In genomic region chr14:49897414-49897813, GRCh38 we compare ENCODE assay signal across 1 cellular context.
TF ChIP-seq lines count a peak whose summit lies in the region.

No MANE protein-coding gene starts in this region.

TF ChIP-seq in HepG2, 621 proteins besides CTCF, POLR2A, EP300 and RAD21 (continued from another document):
- TF ChIP-seq ZBED4 (CRISPR knock-in tag; IDR thresholded peaks at IDR 0.05; ENCODE audit: borderline replicate concordance) (no peak), ZNF83 (CRISPR knock-in tag; IDR thresholded peaks at IDR 0.05; ENCODE audit: borderline replicate concordance) (no peak), ZNF333 (CRISPR knock-in tag; IDR thresholded peaks at IDR 0.05; ENCODE audit: borderline replicate concordance) (no peak), NFE2L1 (CRISPR knock-in tag; IDR thresholded peaks at IDR 0.05; ENCODE audit: borderline replicate concordance) (no peak), ZNF496 (CRISPR knock-in tag; IDR thresholded peaks at IDR 0.05; ENCODE audit: insufficient replicate concordance) (no peak), ZNF552 (CRISPR knock-in tag; IDR thresholded peaks at IDR 0.05; ENCODE audit: borderline replicate concordance) (no peak), THAP8 (CRISPR knock-in tag; IDR thresholded peaks at IDR 0.05; ENCODE audit: borderline replicate concordance) (no peak), ZSCAN21 (CRISPR knock-in tag; IDR thresholded peaks at IDR 0.05; ENCODE audit: borderline replicate concordance) (no peak), RORA (CRISPR knock-in tag; IDR thresholded peaks at IDR 0.05) (no peak), NFYB (CRISPR knock-in tag; IDR thresholded peaks at IDR 0.05) (no peak), MIER2 (CRISPR knock-in tag; IDR thresholded peaks at IDR 0.05) (no peak), ZNF678 (CRISPR knock-in tag; IDR thresholded peaks at IDR 0.05) (no peak), TEF (CRISPR knock-in tag; IDR thresholded peaks at IDR 0.05) (no peak)
TF ChIP-seq in HepG2: peak in this region for 0.
